Comparison of ENCODE assay signal across 8 cellular contexts in genomic region chr22:41976961-41977566, GRCh38. TPM values are rescaled to one million over a fixed set of nuclear protein-coding genes. Genes with fewer than 3 reads are reported as not detected.
DNase-seq lines count a peak whose midpoint lies in the region; ATAC-seq and TF ChIP-seq lines count a peak whose summit lies in the region.

No MANE protein-coding gene starts in this region.

- H3K9me3 ChIP-seq in Peyer's patch (no peaks in the 10 kb centered on the region), right cardiac atrium (ENCODE audit: control insufficient read depth, low read length) (no peaks in the 10 kb centered on the region), stomach (no peaks in the 10 kb centered on the region)

- H3K4me3 ChIP-seq in Peyer's patch, result peak overlapping the region; percentile 18 to 58 (median 49)
- H3K4me3 ChIP-seq in right cardiac atrium (ENCODE audit: low read length), result peak overlapping the region; percentile 52
- H3K4me3 ChIP-seq in stomach, result peak overlapping the region; percentile 44 to 64 (median 56)

- DNase-seq in activated CD4-positive, alpha-beta T cell treated with anti-CD3 and anti-CD28 coated beads for 48 hours, result peak; percentile 15
- DNase-seq in activated CD4-positive, alpha-beta T cell treated with anti-CD3 and anti-CD28 coated beads, Interleukin-2, amount 50 U/mL, for 1 hour, result no peak
- DNase-seq in Peyer's patch, result no peak
- peak in 1 of 3 donors; percentile 59 for DNase-seq in right cardiac atrium
- no peak for DNase-seq in stomach
- DNase-seq in mucosa of gallbladder (ENCODE audit: low spot score), result no peak
- no peak for DNase-seq in SK-N-DZ (ENCODE audit: low spot score)

- H3K27ac ChIP-seq in Peyer's patch (no peak overlapping the region), right cardiac atrium (ENCODE audit: low read length) (no peak overlapping the region), stomach (no peak overlapping the region)

- no peak for ATAC-seq in right cardiac atrium
- no peak for ATAC-seq in GM18520 (IDR thresholded peaks at IDR 0.05; ENCODE audit: unreplicated experiment)

- H3K27me3 ChIP-seq in Peyer's patch, result peaks cover 0 to 28% of the 10 kb centered on the region in 2 donors
- no peaks in the 10 kb centered on the region for H3K27me3 ChIP-seq in right cardiac atrium (ENCODE audit: control insufficient read depth, insufficient read depth)
- H3K27me3 ChIP-seq in stomach, result peaks cover 0 to 67% (median 35%) of the 10 kb centered on the region in 3 donors

- TF ChIP-seq CTCF in Peyer's patch (IDR thresholded peaks at IDR 0.05), result no peak
- TF ChIP-seq CTCF in stomach (IDR thresholded peaks at IDR 0.05), result no peak

- H3K4me1 ChIP-seq in Peyer's patch (peaks cover 0 to 9% (median 5%) of the 10 kb centered on the region in 4 donors), right cardiac atrium (ENCODE audit: control insufficient read depth, insufficient read depth, low read length) (peaks cover 3% of the 10 kb centered on the region), stomach (peaks cover 6 to 16% (median 14%) of the 10 kb centered on the region in 4 donors)

- no peak for TF ChIP-seq POLR2A in Peyer's patch (IDR thresholded peaks at IDR 0.05)
- no peak for TF ChIP-seq POLR2A in stomach (IDR thresholded peaks at IDR 0.05)

- no peak for TF ChIP-seq EP300 in stomach (IDR thresholded peaks at IDR 0.05)

- WGBS in right cardiac atrium, result 3% methylated on average over 46 of the region's 46 CpGs
- WGBS in stomach, 5 donors, result 2 to 8% (median 4%) methylated on average over 23 to 46 of the region's 46 CpGs

- intact Hi-C loops in right cardiac atrium (cut with DNase I) (no loop called here), stomach (cut with DNase I; ENCODE audit: low total_unique reads) (loop anchor here (10.0 kb wide), 1 partner anchor 138 kb away; no protein-coding TSS in a partner anchor)

- H3K36me3 ChIP-seq in Peyer's patch (no peaks in the 10 kb centered on the region), stomach (no peaks in the 10 kb centered on the region)

RNA-seq across cellular contexts. Expression of gene SEPTIN3, which starts 7.8 kb away (rescaled TPM):
- not detected for total RNA-seq in Peyer's patch
- under 1 TPM; 0.09 to 0.39 (median 0.14) TPM for total RNA-seq in right cardiac atrium
- polyA plus RNA-seq in right cardiac atrium, result 0.14 TPM
- 1 to 10 TPM in 1 of 5 donors, under 1 TPM in 1, not detected in 3; 0.72 to 1.1 TPM for total RNA-seq in stomach
- 1 to 10 TPM in 1 of 3 donors, under 1 TPM in 2; 0.61 to 1.4 (median 0.63) TPM for polyA plus RNA-seq in stomach
- 0.60 TPM for total RNA-seq in mucosa of gallbladder
- polyA plus RNA-seq in SK-N-DZ (2014; cell fraction: cytosol; rRNA removed), result 46.1 and 48.4 TPM in 2 replicates
- 22.6 and 39.4 TPM in 2 replicates for polyA plus RNA-seq in SK-N-DZ (2014; cell fraction: nucleus; rRNA removed)

RNA-seq across cellular contexts. Expression of gene WBP2NL, which starts 21.5 kb away (rescaled TPM):
- 1 to 10 TPM; 2.1 to 4.0 (median 3.4) TPM for total RNA-seq in Peyer's patch
- total RNA-seq in right cardiac atrium, result under 1 TPM; 0.49 to 0.59 (median 0.51) TPM
- polyA plus RNA-seq in right cardiac atrium, result 0.20 TPM
- total RNA-seq in stomach, result 1 to 10 TPM in 2 of 5 donors, not detected in 3; 3.9 to 4.8 TPM
- polyA plus RNA-seq in stomach, result 1 to 10 TPM; 1.2 TPM
- total RNA-seq in mucosa of gallbladder, result 1.6 TPM
- not detected in 2 replicates for polyA plus RNA-seq in SK-N-DZ (2014; cell fraction: cytosol; rRNA removed)
- polyA plus RNA-seq in SK-N-DZ (2014; cell fraction: nucleus; rRNA removed), result not detected in 2 replicates

RNA-seq across cellular contexts. Expression of gene CENPM, which starts 30.1 kb away (rescaled TPM):
- total RNA-seq in Peyer's patch (10 to 100 TPM; 14.2 to 71.0 (median 17.8) TPM), right cardiac atrium (1 to 10 TPM in 2 of 4 donors, not detected in 2; 1.4 to 1.8 TPM), stomach (10 to 100 TPM in 2 of 5 donors, 1 to 10 TPM in 2, not detected in 1; 6.1 to 64.3 (median 11.1) TPM), mucosa of gallbladder (3.2 TPM)
- polyA plus RNA-seq in right cardiac atrium (0.23 TPM), stomach (10 to 100 TPM; 15.1 to 22.5 (median 15.8) TPM)
- polyA plus RNA-seq in SK-N-DZ (2014; cell fraction: cytosol; rRNA removed), result 65.8 and 72.3 TPM in 2 replicates
- 75.6 and 76.1 TPM in 2 replicates for polyA plus RNA-seq in SK-N-DZ (2014; cell fraction: nucleus; rRNA removed)

RNA-seq across cellular contexts. Expression of gene TNFRSF13C, which starts 50.5 kb away (rescaled TPM):
- total RNA-seq in Peyer's patch, result 10 to 100 TPM in 1 of 4 donors, 1 to 10 TPM in 2, under 1 TPM in 1; 0.35 to 52.8 (median 3.2) TPM
- under 1 TPM; 0.19 to 0.96 (median 0.55) TPM for total RNA-seq in right cardiac atrium
- 0.41 TPM for polyA plus RNA-seq in right cardiac atrium
- under 1 TPM in 2 of 5 donors, not detected in 3; 0.55 to 0.87 TPM for total RNA-seq in stomach
- 1 to 10 TPM in 1 of 3 donors, under 1 TPM in 1, not detected in 1; 0.31 to 1.1 TPM for polyA plus RNA-seq in stomach
- 0.55 TPM for total RNA-seq in mucosa of gallbladder
- polyA plus RNA-seq in SK-N-DZ (2014; cell fraction: cytosol; rRNA removed), result 0.21 and 0.69 TPM in 2 replicates
- polyA plus RNA-seq in SK-N-DZ (2014; cell fraction: nucleus; rRNA removed), result 1.1 and 1.2 TPM in 2 replicates
